ENCODE assay signal across 8 cellular contexts in the genomic region with DNA sequence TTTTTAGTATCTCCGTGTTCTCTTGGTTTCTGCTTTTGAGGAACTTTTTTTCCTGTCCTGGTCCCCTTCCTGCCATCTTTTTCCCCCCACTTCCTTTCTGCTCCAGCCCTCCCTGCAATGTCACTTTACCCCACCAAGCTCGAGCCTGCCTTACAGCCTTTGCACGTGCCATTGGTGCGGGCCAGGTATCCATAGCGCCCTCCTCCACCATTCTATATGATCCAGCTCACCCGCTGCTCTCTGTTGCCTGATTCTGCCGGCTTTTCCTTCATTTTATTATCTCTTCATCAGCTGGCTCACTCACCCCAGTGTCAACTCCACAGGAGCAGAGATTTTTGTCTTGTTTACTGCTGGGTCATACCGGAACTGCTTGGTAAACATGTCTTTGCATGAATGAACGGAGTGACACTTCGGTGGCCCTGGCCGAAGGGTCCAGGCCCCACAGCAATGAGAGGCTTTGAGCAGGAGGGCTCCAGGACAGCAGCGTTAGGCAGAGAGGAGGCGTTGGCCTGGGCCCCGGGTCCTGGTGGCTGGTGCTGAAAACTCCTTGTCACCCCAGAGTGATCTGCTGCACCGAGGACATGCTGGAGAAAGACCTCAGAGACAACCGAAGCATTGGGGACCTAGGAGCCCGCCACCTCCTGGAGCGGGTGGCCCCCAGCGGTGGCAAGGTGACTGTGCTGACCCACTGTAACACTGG. TPM values are rescaled to one million over a fixed set of nuclear protein-coding genes. Genes with fewer than 3 reads are reported as not detected.
A peak's percentile ranks its signal among the peaks of the same experiment; 100 is the strongest.
DNase-seq lines count a peak whose midpoint lies in the region; ATAC-seq, FAIRE-seq and TF ChIP-seq lines count a peak whose summit lies in the region.

No MANE protein-coding gene starts in this region.

- no peak overlapping the region for H3K27ac ChIP-seq in SJCRH30
- H3K27ac ChIP-seq in fibroblast of lung (ENCODE audit: insufficient read depth, low read length), result no peak overlapping the region
- peak overlapping the region; percentile 72 to 90 (median 82) for H3K27ac ChIP-seq in sigmoid colon

- no peaks in the 10 kb centered on the region for H3K27me3 ChIP-seq in SJCRH30
- no peaks in the 10 kb centered on the region for H3K27me3 ChIP-seq in fibroblast of lung (ENCODE audit: control insufficient read depth, insufficient read depth, low read length)
- no peaks in the 10 kb centered on the region for H3K27me3 ChIP-seq in sigmoid colon

- no peaks in the 10 kb centered on the region for H4K20me1 ChIP-seq in fibroblast of lung (ENCODE audit: control insufficient read depth, extremely low read depth, insufficient read depth, low read length)

- 60 to 61% methylated on average over 19 of the region's 19 CpGs for WGBS in sigmoid colon, 2 donors

- H3K36me3 ChIP-seq in SJCRH30 (peaks cover 34% of the 10 kb centered on the region), fibroblast of lung (ENCODE audit: control insufficient read depth, insufficient read depth, low read length) (peaks cover 10% of the 10 kb centered on the region), sigmoid colon (peaks cover 7 to 52% (median 38%) of the 10 kb centered on the region in 4 donors)

- peak overlapping the region; percentile 71 for H3K4me3 ChIP-seq in SJCRH30
- peak overlapping the region; percentile 49 to 78 (median 64) for H3K4me3 ChIP-seq in fibroblast of lung (replicated peaks in 1 of 4; ENCODE audit: control extremely low read depth in 1 of 4, insufficient read depth in 1 of 4, low read depth in 3 of 4, low read length in 4 of 4)
- H3K4me3 ChIP-seq in sigmoid colon, result peak overlapping the region; percentile 56 to 90 (median 78)

- H2AFZ ChIP-seq in fibroblast of lung (ENCODE audit: low read length), result no peak overlapping the region

- H3K9me3 ChIP-seq in SJCRH30 (replicated peaks) (no peaks in the 10 kb centered on the region), fibroblast of lung (ENCODE audit: control insufficient read depth, insufficient read depth, low read depth, low read length) (no peaks in the 10 kb centered on the region), sigmoid colon (no peaks in the 10 kb centered on the region)

- ATAC-seq in GM18907 (IDR thresholded peaks at IDR 0.05; ENCODE audit: unreplicated experiment) (no peak), GM18868 (IDR thresholded peaks at IDR 0.05; ENCODE audit: unreplicated experiment) (no peak)

- H3K4me1 ChIP-seq in SJCRH30 (no peaks in the 10 kb centered on the region), fibroblast of lung (ENCODE audit: control insufficient read depth, extremely low read depth, insufficient read depth, low read length) (peaks cover 4% of the 10 kb centered on the region), sigmoid colon (peaks cover 0 to 24% (median 12%) of the 10 kb centered on the region in 4 donors)

- H3K79me2 ChIP-seq in fibroblast of lung (ENCODE audit: control insufficient read depth, insufficient read depth, low read length), result peaks cover 7% of the 10 kb centered on the region

- DNase-seq in GM12891 (ENCODE audit: insufficient read length, low spot score), result no peak
- DNase-seq in SJCRH30, result no peak
- DNase-seq in fibroblast of lung (ENCODE audit: low read depth in 2 of 2), result no peak
- DNase-seq in sigmoid colon, result no peak
- DNase-seq in GOT3 (lab: John Stamatoyannopoulos, UW), result no peak
- no peak for DNase-seq in NAMALWA (ENCODE audit: low spot score)

- TF ChIP-seq POLR2A in GM12891 (IDR thresholded peaks at IDR 0.05; ENCODE audit: low read depth, low read length) (no peak), sigmoid colon (IDR thresholded peaks at IDR 0.05) (no peak)

- TF ChIP-seq CTCF in fibroblast of lung (conservative IDR thresholded peaks at IDR 0.05 in 1 of 2, IDR thresholded peaks at IDR 0.05 in 1 of 2; ENCODE audit: low read depth in 1 of 2, low read length in 2 of 2) (no peak), sigmoid colon (IDR thresholded peaks at IDR 0.05) (no peak)

- no peak overlapping the region for H3K9ac ChIP-seq in fibroblast of lung (ENCODE audit: insufficient read depth, low read length)

- intact Hi-C loops in sigmoid colon (cut with DNase I), result no loop called here

- no peak for TF ChIP-seq EP300 in sigmoid colon (IDR thresholded peaks at IDR 0.05)

- H3K4me2 ChIP-seq in fibroblast of lung (ENCODE audit: extremely low read depth, insufficient read depth, low read length), result peak overlapping the region; percentile 73

- peak; percentile 83 for FAIRE-seq in GM12891 (lab: Jason Lieb, UNC)

TF ChIP-seq in GM12891, 5 proteins besides CTCF, POLR2A, EP300 and RAD21:
- TF ChIP-seq PAX5 (IDR thresholded peaks at IDR 0.05; ENCODE audit: insufficient read depth, low read length, severe bottlenecking) (no peak), TAF1 (IDR thresholded peaks at IDR 0.05; ENCODE audit: low read depth, low read length) (no peak), SPI1 (IDR thresholded peaks at IDR 0.05; ENCODE audit: low read depth, low read length) (0 out of 2 replicates have a peak, but pooled peaks have one; percentile 15)

RNA-seq across cellular contexts. Expression of a gene that starts 1.2 kb away (rescaled TPM):
- 21.0 TPM for polyA plus RNA-seq in GM12891 (2012; ENCODE audit: low read depth, missing spikeins)
- total RNA-seq in SJCRH30 (2014; rRNA removed; shearing (Covaris generic)), result 35.4 and 37.2 TPM in 2 replicates
- total RNA-seq in fibroblast of lung (17.7 and 20.3 TPM in 2 replicates), sigmoid colon (10 to 100 TPM; 26.2 to 70.9 (median 41.3) TPM)
- polyA plus RNA-seq in fibroblast of lung (5.2 and 17.1 TPM in 2 replicates), sigmoid colon (10 to 100 TPM in 2 of 3 donors, 1 to 10 TPM in 1; 5.8 to 27.4 (median 12.0) TPM)
- 6.2 and 17.7 TPM in 2 replicates for polyA plus RNA-seq in fibroblast of lung (2012)
- 7.2 and 26.5 TPM in 2 replicates for polyA minus RNA-seq in fibroblast of lung (ENCODE audit: low replicate concordance)

RNA-seq across cellular contexts. Expression of a gene that starts 8.7 kb away (rescaled TPM):
- polyA plus RNA-seq in GM12891 (2012; ENCODE audit: low read depth, missing spikeins), result 228 TPM
- total RNA-seq in SJCRH30 (2014; rRNA removed; shearing (Covaris generic)), result 208 and 228 TPM in 2 replicates
- total RNA-seq in fibroblast of lung (50.1 and 58.8 TPM in 2 replicates), sigmoid colon (100 to 1,000 TPM; 139 to 229 (median 198) TPM)
- polyA plus RNA-seq in fibroblast of lung (146 and 206 TPM in 2 replicates), sigmoid colon (100 to 1,000 TPM; 105 to 133 (median 113) TPM)
- 292 and 381 TPM in 2 replicates for polyA plus RNA-seq in fibroblast of lung (2012)
- polyA minus RNA-seq in fibroblast of lung (ENCODE audit: low replicate concordance), result 139 and 187 TPM in 2 replicates

RNA-seq across cellular contexts. Expression of a gene that starts 29.7 kb away (rescaled TPM):
- 4.1 TPM for polyA plus RNA-seq in GM12891 (2012; ENCODE audit: low read depth, missing spikeins)
- 16.8 and 18.3 TPM in 2 replicates for total RNA-seq in SJCRH30 (2014; rRNA removed; shearing (Covaris generic))
- total RNA-seq in fibroblast of lung (5.6 and 6.7 TPM in 2 replicates), sigmoid colon (1 to 10 TPM; 2.3 to 4.4 (median 3.3) TPM)
- polyA plus RNA-seq in fibroblast of lung (1.6 and 2.0 TPM in 2 replicates), sigmoid colon (1 to 10 TPM in 2 of 3 donors, under 1 TPM in 1; 0.60 to 3.3 (median 1.4) TPM)
- polyA plus RNA-seq in fibroblast of lung (2012), result 2.8 and 3.3 TPM in 2 replicates
- 4.4 and 6.1 TPM in 2 replicates for polyA minus RNA-seq in fibroblast of lung (ENCODE audit: low replicate concordance)

Comparison
In these comparisons a context has a peak if more than half of its experiments do, and no peak if none do; other contexts are left out.
1. H3K27ac ChIP-seq: peak in sigmoid colon (4 of 4); none in SJCRH30 (single experiment) and fibroblast of lung (single experiment).
2. Peak in every context shown above with its lines, with median percentiles within 50 percentile points of each other: H3K4me3 ChIP-seq.